In genomic region chr7:64881461-64882287, GRCh38 we compare ENCODE assay signal across 11 cellular contexts. TPM values are rescaled to one million over a fixed set of nuclear protein-coding genes. Genes with fewer than 3 reads are reported as not detected.
DNase-seq lines count a peak whose midpoint lies in the region; ATAC-seq, FAIRE-seq and TF ChIP-seq lines count a peak whose summit lies in the region.
"Had no signal": no experiment of that assay in that cellular context is flagged by ENCODE, and none has a peak within 500 bp of the region (broad histone marks: within the 10 kb centered on the region; RNA-seq: fewer than 3 reads in every experiment).

No MANE protein-coding gene starts in this region.

- no peak overlapping the region for H3K4me3 ChIP-seq in keratinocyte (ENCODE audit: control insufficient read depth in 2 of 3, extremely low read depth in 1 of 3, insufficient read depth in 2 of 3, low read depth in 1 of 3, low read length in 3 of 3)

- H3K27ac ChIP-seq in keratinocyte (ENCODE audit: control insufficient read depth, insufficient read depth, low read length), result no peak overlapping the region

- peak overlapping the region; percentile 69 for H3K4me3 Mint-ChIP-seq in activated naive CD8-positive, alpha-beta T cell treated with anti-CD3 and anti-CD28 coated beads for 36 hours
- peak overlapping the region; percentile 72 to 86 for H3K4me3 Mint-ChIP-seq in stimulated activated naive B cell treated with anti-CD40 and anti-IgM and Interleukin-4, amounts not matched to agents 10 μg/mL and 1 μg/mL and 100 μg/mL, for 72 hours

- no peak overlapping the region for H3K9ac ChIP-seq in keratinocyte (ENCODE audit: control insufficient read depth, extremely low read depth, insufficient read depth, low read length)

- H3K79me2 ChIP-seq in keratinocyte (ENCODE audit: control insufficient read depth, insufficient read depth, low read length), result no peaks in the 10 kb centered on the region

- H3K9me1 ChIP-seq in keratinocyte (ENCODE audit: control insufficient read depth, extremely low read depth, insufficient read depth, low read length), result no peaks in the 10 kb centered on the region

- H3K27ac Mint-ChIP-seq in activated naive CD8-positive, alpha-beta T cell treated with anti-CD3 and anti-CD28 coated beads for 36 hours, result no peak overlapping the region
- no peak overlapping the region for H3K27ac Mint-ChIP-seq in stimulated activated naive B cell treated with anti-CD40 and anti-IgM and Interleukin-4, amounts not matched to agents 10 μg/mL and 1 μg/mL and 100 μg/mL, for 72 hours

- FAIRE-seq in keratinocyte (lab: Jason Lieb, UNC), result no peak
- FAIRE-seq: endothelial cell of umbilical vein, GM18507, islet of Langerhans had no signal

- H3K27me3 ChIP-seq in keratinocyte (ENCODE audit: control insufficient read depth, extremely low read depth, insufficient read depth, low read length), result peaks cover 3% of the 10 kb centered on the region

- in situ Hi-C loops in GM13976 (cut with MboI; ENCODE audit: low sequenced_read_pairs, unreplicated experiment), result no loop called here

- H3K4me1 Mint-ChIP-seq in activated naive CD8-positive, alpha-beta T cell treated with anti-CD3 and anti-CD28 coated beads for 36 hours, result peaks cover 17% of the 10 kb centered on the region
- peaks cover 6 to 31% of the 10 kb centered on the region in 2 donors for H3K4me1 Mint-ChIP-seq in stimulated activated naive B cell treated with anti-CD40 and anti-IgM and Interleukin-4, amounts not matched to agents 10 μg/mL and 1 μg/mL and 100 μg/mL, for 72 hours

- H3K9me3 Mint-ChIP-seq in activated naive CD8-positive, alpha-beta T cell treated with anti-CD3 and anti-CD28 coated beads for 36 hours, result no peaks in the 10 kb centered on the region
- peaks cover 0 to 6% of the 10 kb centered on the region in 2 donors for H3K9me3 Mint-ChIP-seq in stimulated activated naive B cell treated with anti-CD40 and anti-IgM and Interleukin-4, amounts not matched to agents 10 μg/mL and 1 μg/mL and 100 μg/mL, for 72 hours

- H3K9me3 ChIP-seq in keratinocyte (ENCODE audit: control insufficient read depth, low read depth, low read length), result peaks cover 7% of the 10 kb centered on the region

- peaks cover 78% of the 10 kb centered on the region for H3K27me3 Mint-ChIP-seq in activated naive CD8-positive, alpha-beta T cell treated with anti-CD3 and anti-CD28 coated beads for 36 hours
- peaks cover 78 to 81% of the 10 kb centered on the region in 2 donors for H3K27me3 Mint-ChIP-seq in stimulated activated naive B cell treated with anti-CD40 and anti-IgM and Interleukin-4, amounts not matched to agents 10 μg/mL and 1 μg/mL and 100 μg/mL, for 72 hours

- TF ChIP-seq CTCF in GM13976 (IDR thresholded peaks at IDR 0.05; ENCODE audit: borderline replicate concordance, control extremely low read depth, extremely low read depth, insufficient read depth, missing control alignments), result no peak
- no peak for TF ChIP-seq CTCF in keratinocyte (optimal IDR thresholded peaks at IDR 0.05 in 1 of 3, IDR thresholded peaks at IDR 0.05 in 1 of 3, conservative IDR thresholded peaks at IDR 0.05 in 1 of 3; ENCODE audit: extremely low read depth in 1 of 3, insufficient read depth in 2 of 3, low read length in 3 of 3)

- dilution Hi-C loops in keratinocyte (cut with MboI; ENCODE audit: extremely low pct_ligation_motif_present, low sequenced_read_pairs), result no loop called here

- no peak for ATAC-seq in stimulated activated naive B cell treated with anti-CD40 and anti-IgM and Interleukin-4, amounts not matched to agents 10 μg/mL and 1 μg/mL and 100 μg/mL, for 72 hours (replicated peaks)
- ATAC-seq in HG03159 (IDR thresholded peaks at IDR 0.05; ENCODE audit: unreplicated experiment) (no peak), HG03520 (IDR thresholded peaks at IDR 0.05; ENCODE audit: unreplicated experiment) (no peak)

- H3K36me3 Mint-ChIP-seq in activated naive CD8-positive, alpha-beta T cell treated with anti-CD3 and anti-CD28 coated beads for 36 hours, result no peaks in the 10 kb centered on the region
- H3K36me3 Mint-ChIP-seq in stimulated activated naive B cell treated with anti-CD40 and anti-IgM and Interleukin-4, amounts not matched to agents 10 μg/mL and 1 μg/mL and 100 μg/mL, for 72 hours, result peaks cover 3 to 4% of the 10 kb centered on the region in 2 donors

- no peaks in the 10 kb centered on the region for H4K20me1 ChIP-seq in keratinocyte (ENCODE audit: control insufficient read depth, extremely low read depth, insufficient read depth, low read length)

- peak overlapping the region; percentile 81 for H3K4me2 ChIP-seq in keratinocyte (ENCODE audit: control insufficient read depth, extremely low read depth, insufficient read depth, low read depth, low read length)

- DNase-seq in GM13976 (ENCODE audit: low spot score) (peak; percentile 24), keratinocyte (ENCODE audit: low read depth, low spot score) (no peak), NCI-H1105 treated with DMSO at 0.1 percent for 48 hours (lab: John Stamatoyannopoulos, UW) (no peak)
- DNase-seq in activated naive CD8-positive, alpha-beta T cell treated with anti-CD3 and anti-CD28 coated beads for 36 hours, result no peak
- no peak for DNase-seq in stimulated activated naive B cell treated with anti-CD40 and anti-IgM and Interleukin-4, amounts not matched to agents 10 μg/mL and 1 μg/mL and 100 μg/mL, for 72 hours
- DNase-seq: NCI-H1417 had no signal

- peaks cover 2% of the 10 kb centered on the region for H3K4me1 ChIP-seq in keratinocyte (ENCODE audit: control insufficient read depth, extremely low read depth, insufficient read depth, low read length)

- H2AFZ ChIP-seq in keratinocyte (ENCODE audit: control insufficient read depth, low read length), result peak overlapping the region; percentile 86

- H3K36me3 ChIP-seq in keratinocyte (ENCODE audit: control insufficient read depth in 2 of 2, extremely low read depth in 1 of 2, insufficient read depth in 2 of 2, low read length in 2 of 2), result no peaks in the 10 kb centered on the region

RNA-seq across cellular contexts. Expression of gene ZNF273, which starts 21.4 kb away (rescaled TPM):
- 10 to 100 TPM in 1 of 2 experiments, 1 to 10 TPM in 1; 9.8 to 10.2 TPM for total RNA-seq in activated naive CD8-positive, alpha-beta T cell treated with anti-CD3 and anti-CD28 coated beads for 36 hours
- 3.1 to 4.7 TPM (median 4.3 TPM) in 3 replicates for polyA plus RNA-seq in keratinocyte
- polyA plus RNA-seq in keratinocyte (2011; ENCODE audit: low read depth), result 3.5 TPM
- polyA plus RNA-seq in keratinocyte (2011; cell fraction: cytosol; rRNA removed), result 1.5 and 2.9 TPM in 2 replicates
- polyA plus RNA-seq in keratinocyte (2011; cell fraction: nucleus; rRNA removed), result 8.3 and 8.8 TPM in 2 replicates
- polyA plus RNA-seq in keratinocyte (2012; ENCODE audit: low replicate concordance), result 2.1 and 3.3 TPM in 2 replicates
- 1.6 to 3.8 TPM (median 2.0 TPM) in 3 replicates for polyA minus RNA-seq in keratinocyte
- 2.5 TPM for polyA minus RNA-seq in keratinocyte (2011; cell fraction: cytosol; rRNA and poly(A)+ RNA removed)
- polyA minus RNA-seq in keratinocyte (2011; cell fraction: nucleus; rRNA and poly(A)+ RNA removed), result 3.6 and 6.8 TPM in 2 replicates
